ENCODE assay signal across 17 cellular contexts in the genomic region with DNA sequence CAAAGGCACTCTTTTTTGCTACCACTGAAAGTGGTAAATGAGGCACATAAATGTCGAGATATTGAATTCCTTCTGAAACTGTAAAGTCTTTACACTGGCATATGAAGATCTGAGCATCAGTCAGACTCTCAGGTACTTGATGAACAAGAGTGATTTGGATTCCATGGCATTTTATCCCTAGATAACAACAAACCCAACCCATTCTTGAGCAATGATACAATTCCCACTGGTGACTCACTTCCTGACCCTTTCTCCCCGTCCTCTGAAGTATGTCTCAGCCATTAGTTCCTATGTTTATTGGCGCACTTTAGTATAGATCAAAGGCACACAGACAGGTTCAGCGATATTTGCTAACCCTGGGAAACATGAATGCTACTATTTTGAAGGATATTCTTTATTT.
DNase-seq lines count a peak whose midpoint lies in the region; ATAC-seq, FAIRE-seq and TF ChIP-seq lines count a peak whose summit lies in the region.
"Had no signal": no experiment of that assay in that cellular context is flagged by ENCODE, and none has a peak within 500 bp of the region (broad histone marks: within the 10 kb centered on the region; RNA-seq: fewer than 3 reads in every experiment).

No MANE protein-coding gene starts in this region.

- no peak overlapping the region for H4K91ac ChIP-seq in trophoblast cell (ENCODE audit: low read depth, low read length)

- no peaks in the 10 kb centered on the region for H3K27me3 Mint-ChIP-seq in activated CD8-positive, alpha-beta T cell treated with anti-CD3 and anti-CD28 coated beads, Interleukin-2, amount 10 ng/mL, durations not matched to agents 7 days and 5 days (ENCODE audit: low read depth)

- H3K18ac ChIP-seq in trophoblast cell (ENCODE audit: low read length) = no peak overlapping the region

- H3K36me3 Mint-ChIP-seq in activated CD8-positive, alpha-beta T cell treated with anti-CD3 and anti-CD28 coated beads, Interleukin-2, amount 10 ng/mL, durations not matched to agents 7 days and 5 days (ENCODE audit: low read depth) = no peaks in the 10 kb centered on the region
- H3K36me3 Mint-ChIP-seq: CD8-positive, alpha-beta T cell had no signal

- H2BK5ac ChIP-seq in trophoblast cell (ENCODE audit: low read depth, low read length, poor library complexity) = no peak overlapping the region

- H4K20me1 ChIP-seq in hepatocyte (ENCODE audit: insufficient read depth, poor library complexity, severe bottlenecking) = no peaks in the 10 kb centered on the region

- no peaks in the 10 kb centered on the region for H3K4me1 Mint-ChIP-seq in activated CD8-positive, alpha-beta T cell treated with anti-CD3 and anti-CD28 coated beads, Interleukin-2, amount 10 ng/mL, durations not matched to agents 7 days and 5 days (ENCODE audit: low read depth)

- H3K79me1 ChIP-seq in trophoblast cell (ENCODE audit: low read length) = no peaks in the 10 kb centered on the region

- DNase-seq in ELR (ENCODE audit: low read depth) (peak; percentile 3), RCC 7860 (ENCODE audit: low spot score) (peak; percentile 49), hepatocyte (ENCODE audit: low spot score) (peak; percentile 23), trophoblast cell (peak; percentile 16 to 48), NCI-H1092 (lab: John Stamatoyannopoulos, UW) (no peak)
- no peak for DNase-seq in activated CD8-positive, alpha-beta T cell treated with anti-CD3 and anti-CD28 coated beads, Interleukin-2, amount 10 ng/mL, durations not matched to agents 7 days and 5 days
- DNase-seq in stimulated activated CD4-positive, alpha-beta T cell treated with anti-CD3 and anti-CD28 coated beads, Interleukin-15, amount 100 ng/mL, for 24 hours = no peak
- DNase-seq: CD8-positive, alpha-beta T cell; H7; NCI-H1092 treated with DMSO at 0.1 percent for 48 hours; NCI-H1694; NCI-H446; NCI-H82; T-helper 1 cell had no signal

- H3K9me3 Mint-ChIP-seq in activated CD8-positive, alpha-beta T cell treated with anti-CD3 and anti-CD28 coated beads, Interleukin-2, amount 10 ng/mL, durations not matched to agents 7 days and 5 days (ENCODE audit: insufficient read depth) = peaks cover 28% of the 10 kb centered on the region

- H3K9me3 ChIP-seq in hepatocyte (ENCODE audit: low read depth) (no peaks in the 10 kb centered on the region), trophoblast cell (ENCODE audit: insufficient read depth, low read depth, low read length) (no peaks in the 10 kb centered on the region)

- H3K27ac Mint-ChIP-seq in activated CD8-positive, alpha-beta T cell treated with anti-CD3 and anti-CD28 coated beads, Interleukin-2, amount 10 ng/mL, durations not matched to agents 7 days and 5 days = no peak overlapping the region
- H3K27ac Mint-ChIP-seq: CD8-positive, alpha-beta T cell had no signal

- H3K4me3 ChIP-seq in hepatocyte = no peak overlapping the region
- H3K4me3 ChIP-seq in trophoblast cell (ENCODE audit: low read depth, low read length) = no peak overlapping the region
- H3K4me3 ChIP-seq: SK-N-MC had no signal

- no peak overlapping the region for H4K8ac ChIP-seq in trophoblast cell (ENCODE audit: low read depth, low read length)

- H3K9me2 ChIP-seq in hepatocyte (replicated peaks; ENCODE audit: insufficient read depth) = no peaks in the 10 kb centered on the region

- H3K4me1 ChIP-seq in hepatocyte (ENCODE audit: insufficient read depth) (no peaks in the 10 kb centered on the region), trophoblast cell (ENCODE audit: control insufficient read depth in 1 of 2, insufficient read depth in 2 of 2, low read length in 2 of 2) (no peaks in the 10 kb centered on the region)

- CTCF ChIA-PET in activated CD8-positive, alpha-beta T cell treated with anti-CD3 and anti-CD28 coated beads, Interleukin-2, amount 10 ng/mL, durations not matched to agents 7 days and 5 days (lab: Charles Lee) = no interaction called here

- no peak overlapping the region for H3K9ac ChIP-seq in trophoblast cell (ENCODE audit: low read length)

- no peak for TF ChIP-seq CTCF in hepatocyte (IDR thresholded peaks at IDR 0.05; ENCODE audit: poor library complexity)

- H3K23ac ChIP-seq in trophoblast cell (ENCODE audit: low read length) = no peak overlapping the region

- no peak overlapping the region for H3K14ac ChIP-seq in trophoblast cell (ENCODE audit: low read length)

- H3K27ac ChIP-seq in hepatocyte = no peak overlapping the region
- no peak overlapping the region for H3K27ac ChIP-seq in trophoblast cell (ENCODE audit: low read depth, low read length)
- H3K27ac ChIP-seq: SK-N-MC had no signal

- no peak overlapping the region for H3K4me3 Mint-ChIP-seq in activated CD8-positive, alpha-beta T cell treated with anti-CD3 and anti-CD28 coated beads, Interleukin-2, amount 10 ng/mL, durations not matched to agents 7 days and 5 days
- H3K4me3 Mint-ChIP-seq: CD8-positive, alpha-beta T cell had no signal

- no peak overlapping the region for H2BK12ac ChIP-seq in trophoblast cell (ENCODE audit: low read length)

- H3K27me3 ChIP-seq in hepatocyte (no peaks in the 10 kb centered on the region), trophoblast cell (ENCODE audit: insufficient read depth, low read length) (no peaks in the 10 kb centered on the region)

- H3K36me3 ChIP-seq in hepatocyte (replicated peaks; ENCODE audit: insufficient read depth, low read depth) (no peaks in the 10 kb centered on the region), trophoblast cell (ENCODE audit: control insufficient read depth in 1 of 2, insufficient read depth in 2 of 2, low read length in 2 of 2) (no peaks in the 10 kb centered on the region)

- FAIRE-seq in RCC 7860 (lab: Jason Lieb, UNC) = no peak
- FAIRE-seq: HTR-8/SVneo had no signal

- POLR2A ChIA-PET in activated CD8-positive, alpha-beta T cell treated with anti-CD3 and anti-CD28 coated beads, Interleukin-2, amount 10 ng/mL, durations not matched to agents 7 days and 5 days (lab: Charles Lee) = no interaction called here

- ATAC-seq in activated CD8-positive, alpha-beta T cell treated with anti-CD3 and anti-CD28 coated beads, Interleukin-2, amount 10 ng/mL, durations not matched to agents 7 days and 5 days = no peak
- ATAC-seq: CD8-positive, alpha-beta T cell; Right ventricle myocardium inferior had no signal

- WGBS in hepatocyte (ENCODE audit: low lambda C conversion rate, missing lambda C conversion rate) = 49% methylated on average over 4 of the region's 4 CpGs
- no CpG with 5 or more reads among the region's 4 CpGs for WGBS in trophoblast cell (ENCODE audit: extremely low coverage, insufficient coverage, insufficient read length)

- H2AFZ ChIP-seq in hepatocyte (no peak overlapping the region), trophoblast cell (ENCODE audit: insufficient read depth, low read length, poor library complexity) (no peak overlapping the region)

- H3K4ac ChIP-seq in trophoblast cell (ENCODE audit: low read depth, low read length) = no peak overlapping the region

- no peak overlapping the region for H3K4me2 ChIP-seq in hepatocyte
- no peak overlapping the region for H3K4me2 ChIP-seq in trophoblast cell (ENCODE audit: low read length)

- H2BK120ac ChIP-seq in trophoblast cell (ENCODE audit: insufficient read depth, low read length, poor library complexity) = no peak overlapping the region

- no peak overlapping the region for H2AK5ac ChIP-seq in trophoblast cell (ENCODE audit: low read length)

- H3K79me2 ChIP-seq in hepatocyte (no peaks in the 10 kb centered on the region), trophoblast cell (ENCODE audit: control insufficient read depth, insufficient read depth, low read length, poor library complexity) (no peaks in the 10 kb centered on the region)

- H4K12ac ChIP-seq in trophoblast cell (ENCODE audit: low read depth, low read length) = no peak overlapping the region

Comparison
In these comparisons a context has a peak if more than half of its experiments do, and no peak if none do; other contexts are left out.
1. DNase-seq: peak in ELR (single experiment), RCC 7860 (single experiment), hepatocyte (single experiment) and trophoblast cell (2 of 2); none in NCI-H1092 (single experiment), activated CD8-positive, alpha-beta T cell treated with anti-CD3 and anti-CD28 coated beads, Interleukin-2, amount 10 ng/mL, durations not matched to agents 7 days and 5 days (single experiment) and stimulated activated CD4-positive, alpha-beta T cell treated with anti-CD3 and anti-CD28 coated beads, Interleukin-15, amount 100 ng/mL, for 24 hours (single experiment).